ENCODE assay signal across 2 cellular contexts in the genomic region with DNA sequence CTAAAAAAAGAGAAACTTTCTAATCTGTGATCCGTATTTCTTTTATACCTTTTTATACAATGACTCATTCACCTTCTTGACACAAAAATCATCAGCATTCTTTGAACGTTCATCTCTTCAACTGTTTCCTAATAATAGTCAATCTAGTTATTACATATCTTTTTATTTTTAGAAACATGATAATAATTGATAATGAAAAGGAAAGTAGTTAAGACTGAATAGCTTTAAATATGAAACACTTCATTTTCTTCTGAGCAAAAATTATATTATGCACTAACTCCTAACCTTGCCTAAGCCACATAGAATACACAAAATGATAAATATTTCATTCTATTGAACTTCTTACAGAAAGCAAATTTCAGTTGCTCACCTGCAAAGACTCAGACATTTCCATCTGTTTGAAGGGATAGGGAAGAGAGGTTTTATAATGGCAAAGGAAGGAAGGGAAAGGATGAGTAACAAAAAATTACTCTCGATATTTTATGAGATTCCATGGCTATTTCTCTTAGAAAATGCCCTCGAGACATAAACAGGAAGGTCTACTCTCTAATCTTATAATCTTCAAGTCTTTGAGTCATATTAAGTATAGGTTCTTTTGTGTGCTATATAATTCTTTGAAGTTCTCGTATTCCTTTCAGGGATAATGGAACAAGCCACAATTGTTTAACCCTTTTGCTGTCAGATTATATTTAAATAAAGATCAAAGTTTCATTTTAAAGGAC.
TF ChIP-seq lines count a peak whose summit lies in the region.

No MANE protein-coding gene starts in this region.

TF ChIP-seq in A549, 52 proteins besides CTCF, POLR2A, EP300 and RAD21 (continued from another document):
- TF ChIP-seq, protein P1, sequence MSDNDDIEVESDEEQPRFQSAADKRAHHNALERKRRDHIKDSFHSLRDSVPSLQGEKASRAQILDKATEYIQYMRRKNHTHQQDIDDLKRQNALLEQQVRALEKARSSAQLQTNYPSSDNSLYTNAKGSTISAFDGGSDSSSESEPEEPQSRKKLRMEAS (IDR thresholded peaks at IDR 0.05): no peak
- TF ChIP-seq HEYL (CRISPR knock-in tag; IDR thresholded peaks at IDR 0.05): no peak
- TF ChIP-seq TFCP2L1 (CRISPR knock-in tag; IDR thresholded peaks at IDR 0.05): no peak
- no peak for TF ChIP-seq RNF2 (IDR thresholded peaks at IDR 0.05; ENCODE audit: borderline replicate concordance, low read depth)
- no peak for TF ChIP-seq GATA3 (IDR thresholded peaks at IDR 0.05; ENCODE audit: borderline replicate concordance)
- no peak for TF ChIP-seq JUN (IDR thresholded peaks at IDR 0.05)
- TF ChIP-seq, protein P2, sequence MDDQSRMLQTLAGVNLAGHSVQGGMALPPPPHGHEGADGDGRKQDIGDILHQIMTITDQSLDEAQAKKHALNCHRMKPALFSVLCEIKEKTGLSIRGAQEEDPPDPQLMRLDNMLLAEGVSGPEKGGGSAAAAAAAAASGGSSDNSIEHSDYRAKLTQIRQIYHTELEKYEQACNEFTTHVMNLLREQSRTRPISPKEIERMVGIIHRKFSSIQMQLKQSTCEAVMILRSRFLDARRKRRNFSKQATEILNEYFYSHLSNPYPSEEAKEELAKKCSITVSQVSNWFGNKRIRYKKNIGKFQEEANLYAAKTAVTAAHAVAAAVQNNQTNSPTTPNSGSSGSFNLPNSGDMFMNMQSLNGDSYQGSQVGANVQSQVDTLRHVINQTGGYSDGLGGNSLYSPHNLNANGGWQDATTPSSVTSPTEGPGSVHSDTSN (IDR thresholded peaks at IDR 0.05): no peak
- TF ChIP-seq CEBPB (IDR thresholded peaks at IDR 0.05): no peak
TF ChIP-seq in A549: peak in this region for 0.

TF ChIP-seq in HCT116, 20 proteins besides CTCF, POLR2A, EP300 and RAD21 (continued from another document):
- TF ChIP-seq, protein P3, sequence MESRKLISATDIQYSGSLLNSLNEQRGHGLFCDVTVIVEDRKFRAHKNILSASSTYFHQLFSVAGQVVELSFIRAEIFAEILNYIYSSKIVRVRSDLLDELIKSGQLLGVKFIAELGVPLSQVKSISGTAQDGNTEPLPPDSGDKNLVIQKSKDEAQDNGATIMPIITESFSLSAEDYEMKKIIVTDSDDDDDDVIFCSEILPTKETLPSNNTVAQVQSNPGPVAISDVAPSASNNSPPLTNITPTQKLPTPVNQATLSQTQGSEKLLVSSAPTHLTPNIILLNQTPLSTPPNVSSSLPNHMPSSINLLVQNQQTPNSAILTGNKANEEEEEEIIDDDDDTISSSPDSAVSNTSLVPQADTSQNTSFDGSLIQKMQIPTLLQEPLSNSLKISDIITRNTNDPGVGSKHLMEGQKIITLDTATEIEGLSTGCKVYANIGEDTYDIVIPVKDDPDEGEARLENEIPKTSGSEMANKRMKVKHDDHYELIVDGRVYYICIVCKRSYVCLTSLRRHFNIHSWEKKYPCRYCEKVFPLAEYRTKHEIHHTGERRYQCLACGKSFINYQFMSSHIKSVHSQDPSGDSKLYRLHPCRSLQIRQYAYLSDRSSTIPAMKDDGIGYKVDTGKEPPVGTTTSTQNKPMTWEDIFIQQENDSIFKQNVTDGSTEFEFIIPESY (IDR thresholded peaks at IDR 0.05; ENCODE audit: extremely low read depth, insufficient replicate concordance, low read length): no peak
- TF ChIP-seq, protein P1 (IDR thresholded peaks at IDR 0.05): no peak
- TF ChIP-seq SP1 (IDR thresholded peaks at IDR 0.05; ENCODE audit: low read depth) (no peak), EZH2phosphoT487 (IDR thresholded peaks at IDR 0.05; ENCODE audit: borderline replicate concordance) (no peak), TCF7L2 (IDR thresholded peaks at IDR 0.05; ENCODE audit: borderline replicate concordance, extremely low read depth, insufficient read depth, insufficient read length) (no peak), ZFX (IDR thresholded peaks at IDR 0.05) (no peak), FOSL1 (IDR thresholded peaks at IDR 0.05; ENCODE audit: low read depth) (no peak), CBX3 (IDR thresholded peaks at IDR 0.05; ENCODE audit: low read depth) (no peak), ELF1 (IDR thresholded peaks at IDR 0.05; ENCODE audit: borderline replicate concordance, low read depth) (no peak), SRF (IDR thresholded peaks at IDR 0.05; ENCODE audit: low read depth) (no peak), JUND (IDR thresholded peaks at IDR 0.05) (no peak), SIN3A (IDR thresholded peaks at IDR 0.05; ENCODE audit: low read depth) (no peak)
- TF ChIP-seq, protein P4, sequence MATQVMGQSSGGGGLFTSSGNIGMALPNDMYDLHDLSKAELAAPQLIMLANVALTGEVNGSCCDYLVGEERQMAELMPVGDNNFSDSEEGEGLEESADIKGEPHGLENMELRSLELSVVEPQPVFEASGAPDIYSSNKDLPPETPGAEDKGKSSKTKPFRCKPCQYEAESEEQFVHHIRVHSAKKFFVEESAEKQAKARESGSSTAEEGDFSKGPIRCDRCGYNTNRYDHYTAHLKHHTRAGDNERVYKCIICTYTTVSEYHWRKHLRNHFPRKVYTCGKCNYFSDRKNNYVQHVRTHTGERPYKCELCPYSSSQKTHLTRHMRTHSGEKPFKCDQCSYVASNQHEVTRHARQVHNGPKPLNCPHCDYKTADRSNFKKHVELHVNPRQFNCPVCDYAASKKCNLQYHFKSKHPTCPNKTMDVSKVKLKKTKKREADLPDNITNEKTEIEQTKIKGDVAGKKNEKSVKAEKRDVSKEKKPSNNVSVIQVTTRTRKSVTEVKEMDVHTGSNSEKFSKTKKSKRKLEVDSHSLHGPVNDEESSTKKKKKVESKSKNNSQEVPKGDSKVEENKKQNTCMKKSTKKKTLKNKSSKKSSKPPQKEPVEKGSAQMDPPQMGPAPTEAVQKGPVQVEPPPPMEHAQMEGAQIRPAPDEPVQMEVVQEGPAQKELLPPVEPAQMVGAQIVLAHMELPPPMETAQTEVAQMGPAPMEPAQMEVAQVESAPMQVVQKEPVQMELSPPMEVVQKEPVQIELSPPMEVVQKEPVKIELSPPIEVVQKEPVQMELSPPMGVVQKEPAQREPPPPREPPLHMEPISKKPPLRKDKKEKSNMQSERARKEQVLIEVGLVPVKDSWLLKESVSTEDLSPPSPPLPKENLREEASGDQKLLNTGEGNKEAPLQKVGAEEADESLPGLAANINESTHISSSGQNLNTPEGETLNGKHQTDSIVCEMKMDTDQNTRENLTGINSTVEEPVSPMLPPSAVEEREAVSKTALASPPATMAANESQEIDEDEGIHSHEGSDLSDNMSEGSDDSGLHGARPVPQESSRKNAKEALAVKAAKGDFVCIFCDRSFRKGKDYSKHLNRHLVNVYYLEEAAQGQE (IDR thresholded peaks at IDR 0.05; ENCODE audit: low read depth): no peak
- TF ChIP-seq, protein P5, sequence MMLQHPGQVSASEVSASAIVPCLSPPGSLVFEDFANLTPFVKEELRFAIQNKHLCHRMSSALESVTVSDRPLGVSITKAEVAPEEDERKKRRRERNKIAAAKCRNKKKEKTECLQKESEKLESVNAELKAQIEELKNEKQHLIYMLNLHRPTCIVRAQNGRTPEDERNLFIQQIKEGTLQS (IDR thresholded peaks at IDR 0.05): no peak
